38 cellular contexts compared by ENCODE assay signal in genomic region chr7:16912540-16912939, GRCh38. TPM values are rescaled to one million over a fixed set of nuclear protein-coding genes. Genes with fewer than 3 reads are reported as not detected.
"Had no signal": no experiment of that assay in that cellular context is flagged by ENCODE, and none has a peak within 500 bp of the region (broad histone marks: within the 10 kb centered on the region; RNA-seq: fewer than 3 reads in every experiment).

No MANE protein-coding gene starts in this region.

- H3K4me1 ChIP-seq: adrenal gland, ascending aorta, body of pancreas, breast epithelium had no signal

- H3K27ac ChIP-seq: adrenal gland, ascending aorta, body of pancreas, breast epithelium, cardiac muscle cell had no signal

- H3K27me3 ChIP-seq: adrenal gland, ascending aorta, body of pancreas, breast epithelium, cardiac muscle cell had no signal

- H3K4me3 ChIP-seq: adrenal gland, ascending aorta, body of pancreas, breast epithelium, cardiac muscle cell had no signal

- H3K36me3 ChIP-seq: adrenal gland, ascending aorta, breast epithelium, cardiac muscle cell had no signal

- DNase-seq: activated effector memory CD4-positive, alpha-beta T cell treated with anti-CD3 and anti-CD28 coated beads, Interleukin-2, amount 50 U/mL, for 16 hours; activated effector memory CD4-positive, alpha-beta T cell treated with Interleukin-2 at 50 U/mL for 16 hours; activated gamma-delta T cell; activated gamma-delta T cell treated with Interleukin-2 at 50 U/mL for 16 hours; activated naive CD4-positive, alpha-beta T cell; activated naive CD4-positive, alpha-beta T cell treated with anti-CD3 and anti-CD28 coated beads for 36 hours; activated naive CD4-positive, alpha-beta T cell treated with anti-CD3 and anti-CD28 coated beads, Interleukin-2, amount 10 ng/mL, durations not matched to agents 7 days and 5 days; activated naive CD4-positive, alpha-beta T cell treated with anti-CD3 and anti-CD28 coated beads, Interleukin-2, amount 50 U/mL, for 16 hours; activated naive CD4-positive, alpha-beta T cell treated with Interleukin-2 at 50 U/mL for 16 hours; activated naive CD8-positive, alpha-beta T cell treated with anti-CD3 and anti-CD28 coated beads for 36 hours; activated naive CD8-positive, alpha-beta T cell treated with anti-CD3 and anti-CD28 coated beads, Interleukin-2, amount 10 ng/mL, durations not matched to agents 7 days and 5 days; activated naive CD8-positive, alpha-beta T cell treated with anti-CD3 and anti-CD28 coated beads, Interleukin-2, amount 50 U/mL, for 24 hours; activated T-cell treated with anti-CD3 and anti-CD28 coated beads, Interleukin-2, amount 50 U/mL, for 1 hour; activated T-cell treated with anti-CD3 and anti-CD28 coated beads, Interleukin-2, amount 50 U/mL, for 24 hours; activated T-cell treated with anti-CD3 and anti-CD28 coated beads, Interleukin-2, amount 50 U/mL, for 4 hours; activated T-cell treated with anti-CD3 and anti-CD28 coated beads, Interleukin-2, amount 50 U/mL, for 48 hours; activated T-cell treated with anti-CD3 and anti-CD28 coated beads, Interleukin-2, amount 50 U/mL, for 72 hours; adrenal gland; amniotic stem cell; amygdala; anterior cingulate cortex; aorta; body of pancreas; caudate nucleus; central memory CD4-positive, alpha-beta T cell; cerebellar nuclear complex had no signal

- H3K9me3 ChIP-seq: adrenal gland, ascending aorta, body of pancreas, breast epithelium had no signal

- ATAC-seq: activated naive CD4-positive, alpha-beta T cell treated with anti-CD3 and anti-CD28 coated beads, Interleukin-2, amount 50 U/mL, for 72 hours; activated naive CD8-positive, alpha-beta T cell treated with anti-CD3 and anti-CD28 coated beads, Interleukin-2, amount 50 U/mL, for 24 hours; activated T-cell treated with anti-CD3 and anti-CD28 coated beads, Interleukin-2, amount 50 U/mL, for 4 hours; activated T-cell treated with anti-CD3 and anti-CD28 coated beads, Interleukin-2, amount 50 U/mL, for 72 hours; activated T-helper 17 cell treated with anti-CD3 and anti-CD28 coated beads, Interleukin-2, amount 50 U/mL, for 72 hours; body of pancreas had no signal

RNA-seq across cellular contexts. Expression of gene AGR3, which starts 30.8 kb away (rescaled TPM):
- total RNA-seq: activated naive CD4-positive, alpha-beta T cell treated with anti-CD3 and anti-CD28 coated beads for 36 hours; activated naive CD4-positive, alpha-beta T cell treated with anti-CD3 and anti-CD28 coated beads, Interleukin-2, amount 50 U/mL, for 72 hours; activated naive CD8-positive, alpha-beta T cell treated with anti-CD3 and anti-CD28 coated beads for 36 hours; activated naive CD8-positive, alpha-beta T cell treated with anti-CD3 and anti-CD28 coated beads, Interleukin-2, amount 10 ng/mL, durations not matched to agents 7 days and 5 days; activated T-cell treated with anti-CD3 and anti-CD28 coated beads, Interleukin-2, amount 50 U/mL, for 4 hours; activated T-cell treated with anti-CD3 and anti-CD28 coated beads, Interleukin-2, amount 50 U/mL, for 72 hours; activated T-helper 1 cell treated with anti-CD3 and anti-CD28 coated beads, Interleukin-12 subunit alpha, Interleukin-12 subunit beta, Interleukin-2, Interleukin-4 antibody, amounts not matched to agents 30 ng/mL and 10 ng/mL and 1 ng/mL, durations not matched to agents 14 hours and 24 hours and 36 hours; activated T-helper 17 cell treated with anti-CD3 and anti-CD28 coated beads, Interleukin-2, amount 50 U/mL, for 72 hours; activated T-helper 2 cell treated with anti-CD3 and anti-CD28 coated beads, Interferon-gamma antibody, Interleukin-2, Interleukin-4, amounts not matched to agents 10 μg/mL and 5 μg/mL and 100 μg/mL, durations not matched to agents 14 hours and 24 hours and 36 hours; adrenal gland; aorta; ascending aorta; astrocyte; bronchial epithelial cell; cardiac muscle cell; cardiac septum; cerebellum; chondrocyte had no signal
- polyA plus RNA-seq: adrenal gland, cardiac muscle cell had no signal
